1 cellular context compared by ENCODE assay signal in the genomic region with DNA sequence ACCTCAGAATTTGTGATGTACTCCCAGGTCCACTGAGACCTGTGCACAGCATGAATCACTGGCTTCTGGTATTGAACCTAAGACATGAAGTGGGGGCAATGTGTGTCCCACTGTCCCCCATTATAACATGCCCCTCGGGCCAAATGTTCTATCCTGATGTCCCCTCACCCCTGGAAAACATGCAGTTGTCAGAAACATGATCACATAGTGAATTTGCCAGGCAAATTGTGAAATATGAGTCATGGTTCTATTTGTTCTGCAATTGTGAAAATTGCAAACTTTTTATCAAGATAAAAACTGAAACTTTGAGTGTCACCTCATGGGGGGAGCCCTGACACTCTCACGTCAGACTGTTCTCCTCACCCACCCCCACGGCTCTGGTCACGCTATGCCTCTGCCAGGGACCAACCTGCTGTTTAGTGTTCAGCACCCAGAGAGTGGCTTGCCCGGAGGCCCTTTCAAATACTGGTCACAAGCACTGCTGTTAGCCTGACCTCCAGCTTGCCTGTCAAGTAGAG.
TF ChIP-seq lines count a peak whose summit lies in the region.

No MANE protein-coding gene starts in this region.

TF ChIP-seq in GM12878, 131 proteins besides CTCF, POLR2A, EP300 and RAD21 (continued from another document and continues in another):
- TF ChIP-seq, protein P1, sequence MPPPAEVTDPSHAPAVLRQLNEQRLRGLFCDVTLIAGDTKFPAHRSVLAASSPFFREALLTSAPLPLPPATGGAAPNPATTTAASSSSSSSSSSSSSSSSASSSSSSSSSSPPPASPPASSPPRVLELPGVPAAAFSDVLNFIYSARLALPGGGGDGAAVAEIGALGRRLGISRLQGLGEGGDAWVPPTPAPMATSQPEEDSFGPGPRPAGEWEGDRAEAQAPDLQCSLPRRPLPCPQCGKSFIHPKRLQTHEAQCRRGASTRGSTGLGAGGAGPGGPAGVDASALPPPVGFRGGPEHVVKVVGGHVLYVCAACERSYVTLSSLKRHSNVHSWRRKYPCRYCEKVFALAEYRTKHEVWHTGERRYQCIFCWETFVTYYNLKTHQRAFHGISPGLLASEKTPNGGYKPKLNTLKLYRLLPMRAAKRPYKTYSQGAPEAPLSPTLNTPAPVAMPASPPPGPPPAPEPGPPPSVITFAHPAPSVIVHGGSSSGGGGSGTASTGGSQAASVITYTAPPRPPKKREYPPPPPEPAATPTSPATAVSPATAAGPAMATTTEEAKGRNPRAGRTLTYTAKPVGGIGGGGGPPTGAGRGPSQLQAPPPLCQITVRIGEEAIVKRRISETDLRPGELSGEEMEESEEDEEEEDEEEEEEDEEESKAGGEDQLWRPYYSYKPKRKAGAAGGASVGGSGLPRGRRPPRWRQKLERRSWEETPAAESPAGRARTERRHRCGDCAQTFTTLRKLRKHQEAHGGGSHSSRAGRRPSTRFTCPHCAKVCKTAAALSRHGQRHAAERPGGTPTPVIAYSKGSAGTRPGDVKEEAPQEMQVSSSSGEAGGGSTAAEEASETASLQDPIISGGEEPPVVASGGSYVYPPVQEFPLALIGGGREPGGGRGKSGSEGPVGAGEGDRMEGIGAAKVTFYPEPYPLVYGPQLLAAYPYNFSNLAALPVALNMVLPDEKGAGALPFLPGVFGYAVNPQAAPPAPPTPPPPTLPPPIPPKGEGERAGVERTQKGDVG (CRISPR knock-in tag; IDR thresholded peaks at IDR 0.05) = no peak
- no peak for TF ChIP-seq SIX5 (IDR thresholded peaks at IDR 0.05; ENCODE audit: low read depth, low read length, severe bottlenecking)
- peak; percentile 68 for TF ChIP-seq ZNF24 (IDR thresholded peaks at IDR 0.05)
- peak; percentile 94 for TF ChIP-seq SMARCA5 (IDR thresholded peaks at IDR 0.05)
- TF ChIP-seq SUPT20H (IDR thresholded peaks at IDR 0.05; ENCODE audit: borderline replicate concordance, control insufficient read depth, low read depth, low read length) = no peak
- TF ChIP-seq, protein P2, sequence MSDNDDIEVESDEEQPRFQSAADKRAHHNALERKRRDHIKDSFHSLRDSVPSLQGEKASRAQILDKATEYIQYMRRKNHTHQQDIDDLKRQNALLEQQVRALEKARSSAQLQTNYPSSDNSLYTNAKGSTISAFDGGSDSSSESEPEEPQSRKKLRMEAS (IDR thresholded peaks at IDR 0.05; ENCODE audit: low read depth, low read length) = no peak
- no peak for TF ChIP-seq SIN3A (IDR thresholded peaks at IDR 0.05; ENCODE audit: low read depth, low read length)
- TF ChIP-seq EZH2 (IDR thresholded peaks at IDR 0.05; ENCODE audit: borderline replicate concordance, control insufficient read depth, low read depth, low read length) = no peak
- no peak for TF ChIP-seq SPI1 (IDR thresholded peaks at IDR 0.05; ENCODE audit: borderline replicate concordance, insufficient read depth, low read depth, low read length)
- peak; percentile 62 for TF ChIP-seq EED (IDR thresholded peaks at IDR 0.05; ENCODE audit: low read depth)
- TF ChIP-seq BACH1 (IDR thresholded peaks at IDR 0.05; ENCODE audit: borderline replicate concordance) = peak; percentile 72; the same call in 1 of the 2 replicates
- TF ChIP-seq, protein P3, sequence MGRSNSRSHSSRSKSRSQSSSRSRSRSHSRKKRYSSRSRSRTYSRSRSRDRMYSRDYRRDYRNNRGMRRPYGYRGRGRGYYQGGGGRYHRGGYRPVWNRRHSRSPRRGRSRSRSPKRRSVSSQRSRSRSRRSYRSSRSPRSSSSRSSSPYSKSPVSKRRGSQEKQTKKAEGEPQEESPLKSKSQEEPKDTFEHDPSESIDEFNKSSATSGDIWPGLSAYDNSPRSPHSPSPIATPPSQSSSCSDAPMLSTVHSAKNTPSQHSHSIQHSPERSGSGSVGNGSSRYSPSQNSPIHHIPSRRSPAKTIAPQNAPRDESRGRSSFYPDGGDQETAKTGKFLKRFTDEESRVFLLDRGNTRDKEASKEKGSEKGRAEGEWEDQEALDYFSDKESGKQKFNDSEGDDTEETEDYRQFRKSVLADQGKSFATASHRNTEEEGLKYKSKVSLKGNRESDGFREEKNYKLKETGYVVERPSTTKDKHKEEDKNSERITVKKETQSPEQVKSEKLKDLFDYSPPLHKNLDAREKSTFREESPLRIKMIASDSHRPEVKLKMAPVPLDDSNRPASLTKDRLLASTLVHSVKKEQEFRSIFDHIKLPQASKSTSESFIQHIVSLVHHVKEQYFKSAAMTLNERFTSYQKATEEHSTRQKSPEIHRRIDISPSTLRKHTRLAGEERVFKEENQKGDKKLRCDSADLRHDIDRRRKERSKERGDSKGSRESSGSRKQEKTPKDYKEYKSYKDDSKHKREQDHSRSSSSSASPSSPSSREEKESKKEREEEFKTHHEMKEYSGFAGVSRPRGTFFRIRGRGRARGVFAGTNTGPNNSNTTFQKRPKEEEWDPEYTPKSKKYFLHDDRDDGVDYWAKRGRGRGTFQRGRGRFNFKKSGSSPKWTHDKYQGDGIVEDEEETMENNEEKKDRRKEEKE (IDR thresholded peaks at IDR 0.05) = no peak
- TF ChIP-seq RUNX3 (IDR thresholded peaks at IDR 0.05; ENCODE audit: low read length) = peak; percentile 79
- peak; percentile 96 for TF ChIP-seq CHD2 (IDR thresholded peaks at IDR 0.05; ENCODE audit: borderline replicate concordance, low read depth, low read length)
- TF ChIP-seq, protein P4, sequence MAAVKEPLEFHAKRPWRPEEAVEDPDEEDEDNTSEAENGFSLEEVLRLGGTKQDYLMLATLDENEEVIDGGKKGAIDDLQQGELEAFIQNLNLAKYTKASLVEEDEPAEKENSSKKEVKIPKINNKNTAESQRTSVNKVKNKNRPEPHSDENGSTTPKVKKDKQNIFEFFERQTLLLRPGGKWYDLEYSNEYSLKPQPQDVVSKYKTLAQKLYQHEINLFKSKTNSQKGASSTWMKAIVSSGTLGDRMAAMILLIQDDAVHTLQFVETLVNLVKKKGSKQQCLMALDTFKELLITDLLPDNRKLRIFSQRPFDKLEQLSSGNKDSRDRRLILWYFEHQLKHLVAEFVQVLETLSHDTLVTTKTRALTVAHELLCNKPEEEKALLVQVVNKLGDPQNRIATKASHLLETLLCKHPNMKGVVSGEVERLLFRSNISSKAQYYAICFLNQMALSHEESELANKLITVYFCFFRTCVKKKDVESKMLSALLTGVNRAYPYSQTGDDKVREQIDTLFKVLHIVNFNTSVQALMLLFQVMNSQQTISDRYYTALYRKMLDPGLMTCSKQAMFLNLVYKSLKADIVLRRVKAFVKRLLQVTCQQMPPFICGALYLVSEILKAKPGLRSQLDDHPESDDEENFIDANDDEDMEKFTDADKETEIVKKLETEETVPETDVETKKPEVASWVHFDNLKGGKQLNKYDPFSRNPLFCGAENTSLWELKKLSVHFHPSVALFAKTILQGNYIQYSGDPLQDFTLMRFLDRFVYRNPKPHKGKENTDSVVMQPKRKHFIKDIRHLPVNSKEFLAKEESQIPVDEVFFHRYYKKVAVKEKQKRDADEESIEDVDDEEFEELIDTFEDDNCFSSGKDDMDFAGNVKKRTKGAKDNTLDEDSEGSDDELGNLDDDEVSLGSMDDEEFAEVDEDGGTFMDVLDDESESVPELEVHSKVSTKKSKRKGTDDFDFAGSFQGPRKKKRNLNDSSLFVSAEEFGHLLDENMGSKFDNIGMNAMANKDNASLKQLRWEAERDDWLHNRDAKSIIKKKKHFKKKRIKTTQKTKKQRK (IDR thresholded peaks at IDR 0.05; ENCODE audit: low read depth, low read length) = no peak
- TF ChIP-seq SRF (IDR thresholded peaks at IDR 0.05; ENCODE audit: low read depth in 2 of 2, low read length in 2 of 2) = no peak
- TF ChIP-seq SMAD1 (IDR thresholded peaks at IDR 0.05; ENCODE audit: low read depth, partially characterized antibody) = no peak
- TF ChIP-seq, protein P5, sequence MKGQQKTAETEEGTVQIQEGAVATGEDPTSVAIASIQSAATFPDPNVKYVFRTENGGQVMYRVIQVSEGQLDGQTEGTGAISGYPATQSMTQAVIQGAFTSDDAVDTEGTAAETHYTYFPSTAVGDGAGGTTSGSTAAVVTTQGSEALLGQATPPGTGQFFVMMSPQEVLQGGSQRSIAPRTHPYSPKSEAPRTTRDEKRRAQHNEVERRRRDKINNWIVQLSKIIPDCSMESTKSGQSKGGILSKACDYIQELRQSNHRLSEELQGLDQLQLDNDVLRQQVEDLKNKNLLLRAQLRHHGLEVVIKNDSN (IDR thresholded peaks at IDR 0.05; ENCODE audit: borderline replicate concordance, extremely low read length, insufficient read depth, low read depth, low read length) = peak; percentile 9
- TF ChIP-seq E2F4 (IDR thresholded peaks at IDR 0.05; ENCODE audit: low read depth, low read length) = no peak
- TF ChIP-seq DPF2 (IDR thresholded peaks at IDR 0.05) = peak; percentile 94
- no peak for TF ChIP-seq CBX3 (IDR thresholded peaks at IDR 0.05; ENCODE audit: borderline replicate concordance, low read depth)
- TF ChIP-seq TARDBP (IDR thresholded peaks at IDR 0.05; ENCODE audit: borderline replicate concordance) = no peak
- TF ChIP-seq MTA2 (IDR thresholded peaks at IDR 0.05; ENCODE audit: low read depth) = peak; percentile 82
- peak; percentile 90 for TF ChIP-seq KLF5 (IDR thresholded peaks at IDR 0.05; ENCODE audit: partially characterized antibody)
- no peak for TF ChIP-seq ZNF217 (IDR thresholded peaks at IDR 0.05)
- TF ChIP-seq ZNF687 (IDR thresholded peaks at IDR 0.05) = 0 out of 2 replicates have a peak, but pooled peaks have one; percentile 58
- peak in 1 of 2 experiments; percentile 79; a peak in 2 of 3 replicates for TF ChIP-seq EGR1 (IDR thresholded peaks at IDR 0.05; ENCODE audit: borderline replicate concordance in 1 of 2, low read depth in 2 of 2, low read length in 2 of 2)
- TF ChIP-seq ZBTB40 (IDR thresholded peaks at IDR 0.05; ENCODE audit: borderline replicate concordance) = no peak
- TF ChIP-seq CREM (IDR thresholded peaks at IDR 0.05; ENCODE audit: low read depth) = peak; percentile 97
- peak; percentile 94 for TF ChIP-seq ATF7 (IDR thresholded peaks at IDR 0.05; ENCODE audit: low read depth)
- no peak for TF ChIP-seq ZSCAN29 (IDR thresholded peaks at IDR 0.05)
- TF ChIP-seq, protein P6, sequence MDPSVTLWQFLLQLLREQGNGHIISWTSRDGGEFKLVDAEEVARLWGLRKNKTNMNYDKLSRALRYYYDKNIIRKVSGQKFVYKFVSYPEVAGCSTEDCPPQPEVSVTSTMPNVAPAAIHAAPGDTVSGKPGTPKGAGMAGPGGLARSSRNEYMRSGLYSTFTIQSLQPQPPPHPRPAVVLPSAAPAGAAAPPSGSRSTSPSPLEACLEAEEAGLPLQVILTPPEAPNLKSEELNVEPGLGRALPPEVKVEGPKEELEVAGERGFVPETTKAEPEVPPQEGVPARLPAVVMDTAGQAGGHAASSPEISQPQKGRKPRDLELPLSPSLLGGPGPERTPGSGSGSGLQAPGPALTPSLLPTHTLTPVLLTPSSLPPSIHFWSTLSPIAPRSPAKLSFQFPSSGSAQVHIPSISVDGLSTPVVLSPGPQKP (IDR thresholded peaks at IDR 0.05; ENCODE audit: low read depth, low read length) = 0 out of 2 replicates have a peak, but pooled peaks have one; percentile 37
